Comparison of ENCODE assay signal across 8 cellular contexts in the genomic region with DNA sequence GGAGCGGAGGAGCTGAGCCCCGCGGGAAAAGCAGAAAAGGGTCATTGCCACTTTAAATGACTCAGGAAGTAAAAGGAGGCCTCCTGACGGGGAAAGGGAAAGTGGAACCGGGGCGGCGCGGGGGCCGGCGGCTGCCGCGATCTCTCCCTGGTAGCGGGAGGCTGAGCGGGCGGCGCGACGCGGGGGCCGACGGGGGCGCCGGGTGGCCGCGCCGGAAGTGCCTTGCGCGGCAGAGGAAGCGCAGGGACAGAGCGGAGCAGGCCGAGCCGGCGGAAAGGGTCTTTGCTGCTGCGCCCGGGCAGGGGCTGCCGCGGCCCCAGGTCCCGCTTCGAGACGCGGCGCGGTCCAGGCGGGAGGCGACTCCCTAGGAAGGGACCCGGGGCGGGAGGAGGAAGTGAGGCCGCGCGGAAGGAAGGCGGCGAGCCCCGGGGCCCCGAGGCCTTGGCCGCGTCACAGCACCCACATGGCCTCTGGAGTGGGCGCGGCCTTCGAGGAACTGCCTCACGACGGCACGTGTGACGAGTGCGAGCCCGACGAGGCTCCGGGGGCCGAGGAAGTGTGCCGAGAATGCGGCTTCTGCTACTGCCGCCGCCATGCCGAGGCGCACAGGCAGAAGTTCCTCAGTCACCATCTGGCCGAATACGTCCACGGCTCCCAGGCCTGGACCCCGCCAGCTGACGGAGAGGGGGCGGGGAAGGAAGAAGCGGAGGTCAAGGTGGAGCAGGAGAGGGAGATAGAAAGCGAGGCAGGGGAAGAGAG. TPM values are rescaled to one million over a fixed set of nuclear protein-coding genes. Genes with fewer than 3 reads are reported as not detected.
DNase-seq lines count a peak whose midpoint lies in the region; ATAC-seq lines count a peak whose summit lies in the region.

A gene with protein sequence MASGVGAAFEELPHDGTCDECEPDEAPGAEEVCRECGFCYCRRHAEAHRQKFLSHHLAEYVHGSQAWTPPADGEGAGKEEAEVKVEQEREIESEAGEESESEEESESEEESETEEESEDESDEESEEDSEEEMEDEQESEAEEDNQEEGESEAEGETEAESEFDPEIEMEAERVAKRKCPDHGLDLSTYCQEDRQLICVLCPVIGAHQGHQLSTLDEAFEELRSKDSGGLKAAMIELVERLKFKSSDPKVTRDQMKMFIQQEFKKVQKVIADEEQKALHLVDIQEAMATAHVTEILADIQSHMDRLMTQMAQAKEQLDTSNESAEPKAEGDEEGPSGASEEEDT (plus strand): TSS at position 127 of the 759 bp plus-strand sequence. CDS start 337 bp downstream, at position 464.

- H3K4me3 Mint-ChIP-seq in activated T-helper 17 cell treated with anti-CD3 and anti-CD28 coated beads, Interleukin-2, amount 50 U/mL, for 72 hours, result peak within 1 kb of the TSS; percentile 99
- H3K4me3 Mint-ChIP-seq in natural killer cell treated with Interleukin-12 subunit alpha and Interleukin-12 subunit beta and Interleukin-15 and Interleukin-18, amount 100 ng/mL, for 72 hours, result peak within 1 kb of the TSS; percentile 95

- peaks cover 30% of the 10 kb centered on the region for H3K4me1 Mint-ChIP-seq in activated T-helper 17 cell treated with anti-CD3 and anti-CD28 coated beads, Interleukin-2, amount 50 U/mL, for 72 hours
- peaks cover 38 to 40% of the 10 kb centered on the region in 2 donors for H3K4me1 Mint-ChIP-seq in natural killer cell treated with Interleukin-12 subunit alpha and Interleukin-12 subunit beta and Interleukin-15 and Interleukin-18, amount 100 ng/mL, for 72 hours (ENCODE audit: low read depth in 2 of 2)

- H3K27ac Mint-ChIP-seq in activated T-helper 17 cell treated with anti-CD3 and anti-CD28 coated beads, Interleukin-2, amount 50 U/mL, for 72 hours, result peak within 1 kb of the TSS; percentile 99
- peak within 1 kb of the TSS; percentile 93 to 96 for H3K27ac Mint-ChIP-seq in natural killer cell treated with Interleukin-12 subunit alpha and Interleukin-12 subunit beta and Interleukin-15 and Interleukin-18, amount 100 ng/mL, for 72 hours

- DNase-seq in DMS153 (lab: John Stamatoyannopoulos, UW) (peak; percentile 69), HuH-7 (ENCODE audit: low spot score) (peak; percentile 59), RPMI7951 (ENCODE audit: low read depth) (peak; percentile 85), fibroblast of peridontal ligament (ENCODE audit: extremely low read depth) (peak; percentile 81)
- peak; percentile 90 for DNase-seq in natural killer cell treated with Interleukin-12 subunit alpha and Interleukin-12 subunit beta and Interleukin-15 and Interleukin-18, amount 100 ng/mL, for 72 hours (ENCODE audit: low spot score)
- DNase-seq in stimulated activated naive CD8-positive, alpha-beta T cell treated with anti-CD3 and anti-CD28 coated beads, Interleukin-15, Interleukin-2, amounts not matched to agents 100 U/mL and 50 U/mL, for 24 hours, result peak; percentile 83

- H3K36me3 Mint-ChIP-seq in activated T-helper 17 cell treated with anti-CD3 and anti-CD28 coated beads, Interleukin-2, amount 50 U/mL, for 72 hours (ENCODE audit: low read depth), result peaks cover 17% of the 10 kb centered on the region
- H3K36me3 Mint-ChIP-seq in natural killer cell treated with Interleukin-12 subunit alpha and Interleukin-12 subunit beta and Interleukin-15 and Interleukin-18, amount 100 ng/mL, for 72 hours, result peaks cover 31% of the 10 kb centered on the region

- H3K9me3 Mint-ChIP-seq in activated T-helper 17 cell treated with anti-CD3 and anti-CD28 coated beads, Interleukin-2, amount 50 U/mL, for 72 hours, result peaks cover 21% of the 10 kb centered on the region
- H3K9me3 Mint-ChIP-seq in natural killer cell treated with Interleukin-12 subunit alpha and Interleukin-12 subunit beta and Interleukin-15 and Interleukin-18, amount 100 ng/mL, for 72 hours, result peaks cover 8% of the 10 kb centered on the region

- peaks cover 6% of the 10 kb centered on the region for H3K27me3 Mint-ChIP-seq in activated T-helper 17 cell treated with anti-CD3 and anti-CD28 coated beads, Interleukin-2, amount 50 U/mL, for 72 hours
- H3K27me3 Mint-ChIP-seq in natural killer cell treated with Interleukin-12 subunit alpha and Interleukin-12 subunit beta and Interleukin-15 and Interleukin-18, amount 100 ng/mL, for 72 hours, result peaks cover 9 to 15% of the 10 kb centered on the region in 2 donors

- ATAC-seq in GM21515 (IDR thresholded peaks at IDR 0.05; ENCODE audit: unreplicated experiment), result peak; percentile 91
- peak; percentile 83 for ATAC-seq in activated T-helper 17 cell treated with anti-CD3 and anti-CD28 coated beads, Interleukin-2, amount 50 U/mL, for 72 hours (replicated peaks)
- ATAC-seq in natural killer cell treated with Interleukin-12 subunit alpha and Interleukin-12 subunit beta and Interleukin-15 and Interleukin-18, amount 100 ng/mL, for 72 hours, result peak; percentile 92 to 96
- ATAC-seq in stimulated activated naive CD8-positive, alpha-beta T cell treated with anti-CD3 and anti-CD28 coated beads, Interleukin-15, Interleukin-2, amounts not matched to agents 100 U/mL and 50 U/mL, for 24 hours, result peak; percentile 88

RNA-seq across cellular contexts. Expression of the gene that starts here (rescaled TPM):
- total RNA-seq in RPMI7951 (2014; rRNA removed; shearing (Covaris generic)), result 18.2 and 27.6 TPM in 2 replicates
- 10 to 100 TPM; 14.3 to 17.7 TPM for total RNA-seq in activated T-helper 17 cell treated with anti-CD3 and anti-CD28 coated beads, Interleukin-2, amount 50 U/mL, for 72 hours
- total RNA-seq in natural killer cell treated with Interleukin-12 subunit alpha and Interleukin-12 subunit beta and Interleukin-15 and Interleukin-18, amount 100 ng/mL, for 72 hours, result 10 to 100 TPM; 38.1 to 40.6 TPM

Comparison
In these comparisons a context has a peak if more than half of its experiments do, and no peak if none do; other contexts are left out.
1. Peak in every context shown above with its lines: DNase-seq and ATAC-seq.